ENCODE assay signal across 32 cellular contexts in genomic region chr10:124099603-124100002, GRCh38. TPM values are rescaled to one million over a fixed set of nuclear protein-coding genes. Genes with fewer than 3 reads are reported as not detected.
DNase-seq lines count a peak whose midpoint lies in the region; ATAC-seq, FAIRE-seq and TF ChIP-seq lines count a peak whose summit lies in the region.
"Had no signal": no experiment of that assay in that cellular context is flagged by ENCODE, and none has a peak within 500 bp of the region (broad histone marks: within the 10 kb centered on the region; RNA-seq: fewer than 3 reads in every experiment).

No MANE protein-coding gene starts in this region.

- no peak for TF ChIP-seq CTCF in bronchial epithelial cell (IDR thresholded peaks at IDR 0.05; ENCODE audit: insufficient read depth, low read length, severe bottlenecking)

- no peak overlapping the region for H3K4me3 ChIP-seq in bronchial epithelial cell (ENCODE audit: low read depth, low read length)
- H3K4me3 ChIP-seq: adrenal gland, body of pancreas, esophagus squamous epithelium, heart left ventricle, neural progenitor cell, SJSA1, skin epidermis had no signal

- no peaks in the 10 kb centered on the region for H3K27me3 ChIP-seq in bronchial epithelial cell (ENCODE audit: control insufficient read depth, insufficient read depth, low read length)
- H3K27me3 ChIP-seq: adrenal gland, body of pancreas had no signal

- H3K36me3 ChIP-seq in bronchial epithelial cell (ENCODE audit: control insufficient read depth, insufficient read depth, low read length) = no peaks in the 10 kb centered on the region
- H3K36me3 ChIP-seq: adrenal gland, esophagus squamous epithelium, heart left ventricle, neural progenitor cell, SJSA1 had no signal

- DNase-seq in CD1c-positive myeloid dendritic cell (ENCODE audit: extremely low spot score) (peak; percentile 66), bronchial epithelial cell (ENCODE audit: low read depth) (no peak), NCI-H526 treated with DMSO at 0.1 percent for 48 hours (lab: John Stamatoyannopoulos, UW) (no peak), NCI-H2196 treated with DMSO at 0.1 percent for 48 hours (lab: John Stamatoyannopoulos, UW; ENCODE audit: unreplicated experiment) (no peak)
- no peak for DNase-seq in stimulated activated naive CD8-positive, alpha-beta T cell treated with anti-CD3 and anti-CD28 coated beads, Interleukin-15, Interleukin-2, amounts not matched to agents 100 U/mL and 50 U/mL, for 24 hours
- DNase-seq: activated CD4-positive, alpha-beta T cell treated with anti-CD3 and anti-CD28 coated beads, Interleukin-2, amount 10 ng/mL, durations not matched to agents 24 days and 14 days; activated naive CD4-positive, alpha-beta T cell treated with anti-CD3 and anti-CD28 coated beads for 36 hours; activated T-cell treated with anti-CD3 and anti-CD28 coated beads, Interleukin-2, amount 50 U/mL, for 4 hours; adrenal gland; body of pancreas; CD8-positive, alpha-beta T cell; cerebellar nuclear complex; esophagus squamous epithelium; foreskin keratinocyte; heart left ventricle; IMR-90; left ventricle myocardium superior; mesendoderm; MV-4-11; NCI-H1436 treated with DMSO at 0.1 percent for 48 hours; NCI-H2107; retina; stimulated activated naive CD8-positive, alpha-beta T cell treated with anti-CD3 and anti-CD28 coated beads, Interleukin-15, amount 100 ng/mL, for 72 hours; T-helper 9 cell had no signal

- ATAC-seq in GM19025 (IDR thresholded peaks at IDR 0.05; ENCODE audit: low read depth, unreplicated experiment) (peak; percentile 64), HG03280 (IDR thresholded peaks at IDR 0.05; ENCODE audit: unreplicated experiment) (peak; percentile 67)
- no peak for ATAC-seq in stimulated activated naive CD8-positive, alpha-beta T cell treated with anti-CD3 and anti-CD28 coated beads, Interleukin-15, Interleukin-2, amounts not matched to agents 100 U/mL and 50 U/mL, for 24 hours
- ATAC-seq: activated T-cell treated with anti-CD3 and anti-CD28 coated beads, Interleukin-2, amount 50 U/mL, for 4 hours; body of pancreas; CD8-positive, alpha-beta T cell; foreskin keratinocyte; heart left ventricle; left ventricle myocardium superior; stimulated activated naive CD8-positive, alpha-beta T cell treated with anti-CD3 and anti-CD28 coated beads, Interleukin-15, amount 100 ng/mL, for 72 hours had no signal

- FAIRE-seq in bronchial epithelial cell (lab: Jason Lieb, UNC) = peak; percentile 62
- FAIRE-seq: endometrium, keratinocyte, urothelium cell line had no signal

RNA-seq across cellular contexts. Expression of gene CHST15, which starts 6.2 kb away (rescaled TPM):
- 11.1 and 12.8 TPM in 2 replicates for total RNA-seq in bronchial epithelial cell
